ENCODE assay signal across 1 cellular context in the genomic region with DNA sequence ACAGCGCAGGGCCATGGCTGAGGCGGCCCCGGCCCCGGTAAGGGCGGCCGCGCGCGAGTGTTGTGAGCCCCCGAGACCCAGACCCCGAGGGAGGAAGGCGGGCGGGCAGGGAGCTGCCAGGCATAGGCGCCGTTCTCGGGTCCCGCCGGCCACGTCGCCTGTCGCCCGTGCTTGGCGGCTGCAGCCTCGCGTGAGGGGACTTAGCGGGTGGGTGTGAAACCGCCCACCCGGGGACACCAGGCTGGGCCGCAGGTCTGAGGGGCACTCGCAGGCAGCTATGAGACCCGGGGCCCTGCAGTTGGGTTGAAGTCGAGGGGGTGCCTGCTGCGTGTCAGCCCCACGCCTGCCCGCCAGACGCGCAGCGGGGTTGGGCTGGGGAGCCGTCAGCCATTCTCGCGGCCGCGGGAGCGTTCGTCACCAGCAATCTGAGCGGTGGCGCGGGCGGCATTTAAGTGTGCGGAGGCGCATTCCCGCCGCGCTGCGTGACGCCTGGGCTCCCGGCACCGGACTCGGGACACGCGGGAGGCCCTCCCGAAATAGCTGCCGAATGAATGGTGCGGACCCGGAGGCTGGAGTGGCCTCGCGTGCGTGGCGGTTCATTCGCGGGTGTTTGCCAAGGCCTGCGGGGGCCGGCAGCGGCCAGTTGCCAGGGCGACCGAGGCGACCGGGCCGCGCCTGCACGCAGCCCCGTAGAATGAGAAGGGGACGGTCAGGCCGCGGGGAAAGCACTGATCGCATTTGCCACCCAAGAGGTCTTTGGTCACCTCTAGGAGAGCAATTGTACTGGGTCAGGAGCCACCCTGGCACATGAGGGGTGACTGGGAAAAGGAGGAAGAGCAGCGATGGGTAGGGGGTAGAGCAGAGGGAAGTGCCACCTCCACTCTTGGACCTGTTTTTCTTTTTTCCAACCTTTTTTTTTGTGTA.
TF ChIP-seq lines count a peak whose summit lies in the region.

No MANE protein-coding gene starts in this region.

TF ChIP-seq in HepG2, 621 proteins besides CTCF, POLR2A, EP300 and RAD21 (continued from another document and continues in another):
- TF ChIP-seq, protein P1, sequence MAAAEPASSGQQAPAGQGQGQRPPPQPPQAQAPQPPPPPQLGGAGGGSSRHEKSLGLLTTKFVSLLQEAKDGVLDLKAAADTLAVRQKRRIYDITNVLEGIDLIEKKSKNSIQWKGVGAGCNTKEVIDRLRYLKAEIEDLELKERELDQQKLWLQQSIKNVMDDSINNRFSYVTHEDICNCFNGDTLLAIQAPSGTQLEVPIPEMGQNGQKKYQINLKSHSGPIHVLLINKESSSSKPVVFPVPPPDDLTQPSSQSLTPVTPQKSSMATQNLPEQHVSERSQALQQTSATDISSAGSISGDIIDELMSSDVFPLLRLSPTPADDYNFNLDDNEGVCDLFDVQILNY (CRISPR knock-in tag; conservative IDR thresholded peaks at IDR 0.05) = 0 out of 2 replicates have a peak, but pooled peaks have one; percentile 32
- no peak for TF ChIP-seq GTF3A (CRISPR knock-in tag; conservative IDR thresholded peaks at IDR 0.05)
- TF ChIP-seq, protein P2, sequence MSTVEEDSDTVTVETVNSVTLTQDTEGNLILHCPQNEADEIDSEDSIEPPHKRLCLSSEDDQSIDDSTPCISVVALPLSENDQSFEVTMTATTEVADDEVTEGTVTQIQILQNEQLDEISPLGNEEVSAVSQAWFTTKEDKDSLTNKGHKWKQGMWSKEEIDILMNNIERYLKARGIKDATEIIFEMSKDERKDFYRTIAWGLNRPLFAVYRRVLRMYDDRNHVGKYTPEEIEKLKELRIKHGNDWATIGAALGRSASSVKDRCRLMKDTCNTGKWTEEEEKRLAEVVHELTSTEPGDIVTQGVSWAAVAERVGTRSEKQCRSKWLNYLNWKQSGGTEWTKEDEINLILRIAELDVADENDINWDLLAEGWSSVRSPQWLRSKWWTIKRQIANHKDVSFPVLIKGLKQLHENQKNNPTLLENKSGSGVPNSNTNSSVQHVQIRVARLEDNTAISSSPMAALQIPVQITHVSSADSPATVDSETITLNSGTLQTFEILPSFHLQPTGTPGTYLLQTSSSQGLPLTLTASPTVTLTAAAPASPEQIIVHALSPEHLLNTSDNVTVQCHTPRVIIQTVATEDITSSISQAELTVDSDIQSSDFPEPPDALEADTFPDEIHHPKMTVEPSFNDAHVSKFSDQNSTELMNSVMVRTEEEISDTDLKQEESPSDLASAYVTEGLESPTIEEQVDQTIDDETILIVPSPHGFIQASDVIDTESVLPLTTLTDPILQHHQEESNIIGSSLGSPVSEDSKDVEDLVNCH (CRISPR knock-in tag; IDR thresholded peaks at IDR 0.05) = no peak
- no peak for TF ChIP-seq XRCC5 (optimal IDR thresholded peaks at IDR 0.05; ENCODE audit: low read length)
- no peak for TF ChIP-seq ZNF251 (CRISPR knock-in tag; IDR thresholded peaks at IDR 0.05)
- TF ChIP-seq RNF2 (conservative IDR thresholded peaks at IDR 0.05; ENCODE audit: low read depth) = no peak
- no peak; the same call in 1 of the 2 replicates for TF ChIP-seq ZNF446 (CRISPR knock-in tag; IDR thresholded peaks at IDR 0.05)
- TF ChIP-seq, protein P3, sequence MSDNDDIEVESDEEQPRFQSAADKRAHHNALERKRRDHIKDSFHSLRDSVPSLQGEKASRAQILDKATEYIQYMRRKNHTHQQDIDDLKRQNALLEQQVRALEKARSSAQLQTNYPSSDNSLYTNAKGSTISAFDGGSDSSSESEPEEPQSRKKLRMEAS (IDR thresholded peaks at IDR 0.05) = peak; percentile 34; the same call in 1 of the 2 replicates
- TF ChIP-seq, protein P4, sequence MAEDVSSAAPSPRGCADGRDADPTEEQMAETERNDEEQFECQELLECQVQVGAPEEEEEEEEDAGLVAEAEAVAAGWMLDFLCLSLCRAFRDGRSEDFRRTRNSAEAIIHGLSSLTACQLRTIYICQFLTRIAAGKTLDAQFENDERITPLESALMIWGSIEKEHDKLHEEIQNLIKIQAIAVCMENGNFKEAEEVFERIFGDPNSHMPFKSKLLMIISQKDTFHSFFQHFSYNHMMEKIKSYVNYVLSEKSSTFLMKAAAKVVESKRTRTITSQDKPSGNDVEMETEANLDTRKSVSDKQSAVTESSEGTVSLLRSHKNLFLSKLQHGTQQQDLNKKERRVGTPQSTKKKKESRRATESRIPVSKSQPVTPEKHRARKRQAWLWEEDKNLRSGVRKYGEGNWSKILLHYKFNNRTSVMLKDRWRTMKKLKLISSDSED (CRISPR knock-in tag; IDR thresholded peaks at IDR 0.05) = no peak
- no peak; the same call in 1 of the 2 replicates for TF ChIP-seq SIN3A (IDR thresholded peaks at IDR 0.05; ENCODE audit: borderline replicate concordance, low read depth, low read length)
- TF ChIP-seq MAZ (IDR thresholded peaks at IDR 0.05; ENCODE audit: borderline replicate concordance, low read depth, low read length) = no peak
- no peak for TF ChIP-seq MAZ (CRISPR knock-in tag; IDR thresholded peaks at IDR 0.05; ENCODE audit: low read depth)
- TF ChIP-seq ZNF543 (CRISPR knock-in tag; IDR thresholded peaks at IDR 0.05) = no peak; the same call in 1 of the 2 replicates
- no peak for TF ChIP-seq ZNF782 (CRISPR knock-in tag; IDR thresholded peaks at IDR 0.05; ENCODE audit: borderline replicate concordance)
- 0 out of 2 replicates have a peak, but pooled peaks have one; percentile 10 for TF ChIP-seq BRCA1 (CRISPR knock-in tag; IDR thresholded peaks at IDR 0.05)
- TF ChIP-seq, protein P5, sequence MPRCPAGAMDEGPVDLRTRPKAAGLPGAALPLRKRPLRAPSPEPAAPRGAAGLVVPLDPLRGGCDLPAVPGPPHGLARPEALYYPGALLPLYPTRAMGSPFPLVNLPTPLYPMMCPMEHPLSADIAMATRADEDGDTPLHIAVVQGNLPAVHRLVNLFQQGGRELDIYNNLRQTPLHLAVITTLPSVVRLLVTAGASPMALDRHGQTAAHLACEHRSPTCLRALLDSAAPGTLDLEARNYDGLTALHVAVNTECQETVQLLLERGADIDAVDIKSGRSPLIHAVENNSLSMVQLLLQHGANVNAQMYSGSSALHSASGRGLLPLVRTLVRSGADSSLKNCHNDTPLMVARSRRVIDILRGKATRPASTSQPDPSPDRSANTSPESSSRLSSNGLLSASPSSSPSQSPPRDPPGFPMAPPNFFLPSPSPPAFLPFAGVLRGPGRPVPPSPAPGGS (CRISPR knock-in tag; IDR thresholded peaks at IDR 0.05) = no peak
- no peak for TF ChIP-seq PCBP2 (optimal IDR thresholded peaks at IDR 0.05; ENCODE audit: low read depth, low read length, poor library complexity, severe bottlenecking)
- TF ChIP-seq, protein P6, sequence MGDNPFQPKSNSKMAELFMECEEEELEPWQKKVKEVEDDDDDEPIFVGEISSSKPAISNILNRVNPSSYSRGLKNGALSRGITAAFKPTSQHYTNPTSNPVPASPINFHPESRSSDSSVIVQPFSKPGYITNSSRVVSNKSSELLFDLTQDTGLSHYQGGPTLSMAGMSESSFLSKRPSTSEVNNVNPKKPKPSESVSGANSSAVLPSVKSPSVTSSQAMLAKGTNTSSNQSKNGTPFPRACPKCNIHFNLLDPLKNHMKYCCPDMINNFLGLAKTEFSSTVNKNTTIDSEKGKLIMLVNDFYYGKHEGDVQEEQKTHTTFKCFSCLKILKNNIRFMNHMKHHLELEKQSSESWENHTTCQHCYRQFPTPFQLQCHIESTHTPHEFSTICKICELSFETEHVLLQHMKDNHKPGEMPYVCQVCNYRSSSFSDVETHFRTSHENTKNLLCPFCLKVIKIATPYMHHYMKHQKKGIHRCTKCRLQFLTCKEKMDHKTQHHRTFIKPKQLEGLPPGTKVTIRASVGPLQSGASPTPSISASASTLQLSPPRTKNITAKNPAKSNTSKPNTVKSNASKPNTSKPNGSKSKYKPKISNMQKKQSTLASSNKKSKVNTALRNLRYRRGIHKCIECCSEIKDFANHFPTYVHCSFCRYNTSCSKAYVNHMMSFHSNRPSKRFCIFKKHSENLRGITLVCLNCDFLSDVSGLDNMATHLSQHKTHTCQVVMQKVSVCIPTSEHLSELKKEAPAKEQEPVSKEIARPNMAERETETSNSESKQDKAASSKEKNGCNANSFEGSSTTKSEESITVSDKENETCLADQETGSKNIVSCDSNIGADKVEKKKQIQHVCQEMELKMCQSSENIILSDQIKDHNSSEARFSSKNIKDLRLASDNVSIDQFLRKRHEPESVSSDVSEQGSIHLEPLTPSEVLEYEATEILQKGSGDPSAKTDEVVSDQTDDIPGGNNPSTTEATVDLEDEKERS (CRISPR knock-in tag; IDR thresholded peaks at IDR 0.05) = no peak
- no peak for TF ChIP-seq ARNT (IDR thresholded peaks at IDR 0.05)
- TF ChIP-seq, protein P7, sequence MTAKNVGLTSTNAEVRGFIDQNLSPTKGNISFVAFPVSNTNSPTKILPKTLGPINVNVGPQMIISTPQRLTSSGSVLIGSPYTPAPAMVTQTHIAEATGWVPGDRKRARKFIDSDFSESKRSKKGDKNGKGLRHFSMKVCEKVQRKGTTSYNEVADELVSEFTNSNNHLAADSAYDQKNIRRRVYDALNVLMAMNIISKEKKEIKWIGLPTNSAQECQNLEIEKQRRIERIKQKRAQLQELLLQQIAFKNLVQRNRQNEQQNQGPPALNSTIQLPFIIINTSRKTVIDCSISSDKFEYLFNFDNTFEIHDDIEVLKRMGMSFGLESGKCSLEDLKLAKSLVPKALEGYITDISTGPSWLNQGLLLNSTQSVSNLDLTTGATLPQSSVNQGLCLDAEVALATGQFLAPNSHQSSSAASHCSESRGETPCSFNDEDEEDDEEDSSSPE (CRISPR knock-in tag; IDR thresholded peaks at IDR 0.05) = no peak
- TF ChIP-seq, protein P8, sequence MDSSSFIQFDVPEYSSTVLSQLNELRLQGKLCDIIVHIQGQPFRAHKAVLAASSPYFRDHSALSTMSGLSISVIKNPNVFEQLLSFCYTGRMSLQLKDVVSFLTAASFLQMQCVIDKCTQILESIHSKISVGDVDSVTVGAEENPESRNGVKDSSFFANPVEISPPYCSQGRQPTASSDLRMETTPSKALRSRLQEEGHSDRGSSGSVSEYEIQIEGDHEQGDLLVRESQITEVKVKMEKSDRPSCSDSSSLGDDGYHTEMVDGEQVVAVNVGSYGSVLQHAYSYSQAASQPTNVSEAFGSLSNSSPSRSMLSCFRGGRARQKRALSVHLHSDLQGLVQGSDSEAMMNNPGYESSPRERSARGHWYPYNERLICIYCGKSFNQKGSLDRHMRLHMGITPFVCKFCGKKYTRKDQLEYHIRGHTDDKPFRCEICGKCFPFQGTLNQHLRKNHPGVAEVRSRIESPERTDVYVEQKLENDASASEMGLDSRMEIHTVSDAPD (CRISPR knock-in tag; IDR thresholded peaks at IDR 0.05) = no peak
- no peak for TF ChIP-seq ZNF556 (CRISPR knock-in tag; IDR thresholded peaks at IDR 0.05; ENCODE audit: borderline replicate concordance)
- TF ChIP-seq, protein P9, sequence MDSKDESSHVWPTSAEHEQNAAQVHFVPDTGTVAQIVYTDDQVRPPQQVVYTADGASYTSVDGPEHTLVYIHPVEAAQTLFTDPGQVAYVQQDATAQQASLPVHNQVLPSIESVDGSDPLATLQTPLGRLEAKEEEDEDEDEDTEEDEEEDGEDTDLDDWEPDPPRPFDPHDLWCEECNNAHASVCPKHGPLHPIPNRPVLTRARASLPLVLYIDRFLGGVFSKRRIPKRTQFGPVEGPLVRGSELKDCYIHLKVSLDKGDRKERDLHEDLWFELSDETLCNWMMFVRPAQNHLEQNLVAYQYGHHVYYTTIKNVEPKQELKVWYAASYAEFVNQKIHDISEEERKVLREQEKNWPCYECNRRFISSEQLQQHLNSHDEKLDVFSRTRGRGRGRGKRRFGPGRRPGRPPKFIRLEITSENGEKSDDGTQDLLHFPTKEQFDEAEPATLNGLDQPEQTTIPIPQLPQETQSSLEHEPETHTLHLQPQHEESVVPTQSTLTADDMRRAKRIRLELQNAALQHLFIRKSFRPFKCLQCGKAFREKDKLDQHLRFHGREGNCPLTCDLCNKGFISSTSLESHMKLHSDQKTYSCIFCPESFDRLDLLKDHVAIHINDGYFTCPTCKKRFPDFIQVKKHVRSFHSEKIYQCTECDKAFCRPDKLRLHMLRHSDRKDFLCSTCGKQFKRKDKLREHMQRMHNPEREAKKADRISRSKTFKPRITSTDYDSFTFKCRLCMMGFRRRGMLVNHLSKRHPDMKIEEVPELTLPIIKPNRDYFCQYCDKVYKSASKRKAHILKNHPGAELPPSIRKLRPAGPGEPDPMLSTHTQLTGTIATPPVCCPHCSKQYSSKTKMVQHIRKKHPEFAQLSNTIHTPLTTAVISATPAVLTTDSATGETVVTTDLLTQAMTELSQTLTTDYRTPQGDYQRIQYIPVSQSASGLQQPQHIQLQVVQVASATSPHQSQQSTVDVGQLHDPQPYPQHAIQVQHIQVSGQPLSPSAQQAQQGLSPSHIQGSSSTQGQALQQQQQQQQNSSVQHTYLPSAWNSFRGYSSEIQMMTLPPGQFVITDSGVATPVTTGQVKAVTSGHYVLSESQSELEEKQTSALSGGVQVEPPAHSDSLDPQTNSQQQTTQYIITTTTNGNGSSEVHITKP (CRISPR knock-in tag; IDR thresholded peaks at IDR 0.05; ENCODE audit: low read depth) = no peak
- TF ChIP-seq ZFAT (CRISPR knock-in tag; conservative IDR thresholded peaks at IDR 0.05) = no peak
- TF ChIP-seq KDM5B (CRISPR knock-in tag; IDR thresholded peaks at IDR 0.05; ENCODE audit: borderline replicate concordance) = peak; percentile 17
- no peak for TF ChIP-seq TCF7L2 (IDR thresholded peaks at IDR 0.05; ENCODE audit: low read depth, low read length)
- TF ChIP-seq RXRB (CRISPR knock-in tag; IDR thresholded peaks at IDR 0.05; ENCODE audit: borderline replicate concordance) = no peak
- peak; percentile 35; the same call in 1 of the 2 replicates for TF ChIP-seq HOXA9 (CRISPR knock-in tag; IDR thresholded peaks at IDR 0.05; ENCODE audit: borderline replicate concordance)
- no peak for TF ChIP-seq HES4 (CRISPR knock-in tag; IDR thresholded peaks at IDR 0.05; ENCODE audit: borderline replicate concordance)
- no peak for TF ChIP-seq ZNF20 (CRISPR knock-in tag; IDR thresholded peaks at IDR 0.05)
- TF ChIP-seq, protein P10, sequence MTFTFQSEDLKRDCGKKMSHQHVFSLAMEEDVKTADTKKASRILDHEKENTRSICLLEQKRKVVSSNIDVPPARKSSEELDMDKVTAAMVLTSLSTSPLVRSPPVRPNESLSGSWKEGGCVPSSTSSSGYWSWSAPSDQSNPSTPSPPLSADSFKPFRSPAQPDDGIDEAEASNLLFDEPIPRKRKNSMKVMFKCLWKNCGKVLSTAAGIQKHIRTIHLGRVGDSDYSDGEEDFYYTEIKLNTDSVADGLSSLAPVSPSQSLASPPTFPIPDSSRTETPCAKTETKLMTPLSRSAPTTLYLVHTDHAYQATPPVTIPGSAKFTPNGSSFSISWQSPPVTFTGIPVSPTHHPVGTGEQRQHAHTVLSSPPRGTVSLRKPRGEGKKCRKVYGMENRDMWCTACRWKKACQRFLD (CRISPR knock-in tag; IDR thresholded peaks at IDR 0.05; ENCODE audit: borderline replicate concordance) = no peak
- TF ChIP-seq, protein P11, sequence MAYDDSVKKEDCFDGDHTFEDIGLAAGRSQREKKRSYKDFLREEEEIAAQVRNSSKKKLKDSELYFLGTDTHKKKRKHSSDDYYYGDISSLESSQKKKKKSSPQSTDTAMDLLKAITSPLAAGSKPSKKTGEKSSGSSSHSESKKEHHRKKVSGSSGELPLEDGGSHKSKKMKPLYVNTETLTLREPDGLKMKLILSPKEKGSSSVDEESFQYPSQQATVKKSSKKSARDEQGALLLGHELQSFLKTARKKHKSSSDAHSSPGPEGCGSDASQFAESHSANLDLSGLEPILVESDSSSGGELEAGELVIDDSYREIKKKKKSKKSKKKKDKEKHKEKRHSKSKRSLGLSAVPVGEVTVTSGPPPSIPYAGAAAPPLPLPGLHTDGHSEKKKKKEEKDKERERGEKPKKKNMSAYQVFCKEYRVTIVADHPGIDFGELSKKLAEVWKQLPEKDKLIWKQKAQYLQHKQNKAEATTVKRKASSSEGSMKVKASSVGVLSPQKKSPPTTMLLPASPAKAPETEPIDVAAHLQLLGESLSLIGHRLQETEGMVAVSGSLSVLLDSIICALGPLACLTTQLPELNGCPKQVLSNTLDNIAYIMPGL (CRISPR knock-in tag; IDR thresholded peaks at IDR 0.05; ENCODE audit: borderline replicate concordance in 1 of 2, low read depth in 1 of 2) = peak; percentile 38 to 54; a peak in 2 of 4 replicates
- TF ChIP-seq ZNF326 (CRISPR knock-in tag; IDR thresholded peaks at IDR 0.05; ENCODE audit: borderline replicate concordance) = no peak
